ENCODE assay signal across 8 cellular contexts in genomic region chr1:224182866-224183590, GRCh38. TPM values are rescaled to one million over a fixed set of nuclear protein-coding genes. Genes with fewer than 3 reads are reported as not detected.
A peak's percentile ranks its signal among the peaks of the same experiment; 100 is the strongest.
DNase-seq lines count a peak whose midpoint lies in the region; ATAC-seq and TF ChIP-seq lines count a peak whose summit lies in the region.

DEGS1 (plus strand) TSS chr1:224183240; CDS start chr1:224183337, 97 bp downstream.

- DNase-seq in EL (peak; percentile 86), GM23338 (ENCODE audit: low spot score) (peak; percentile 92), Karpas-422 (peak; percentile 93), RWPE1 (ENCODE audit: low spot score) (peak; percentile 91), fibroblast of pulmonary artery (ENCODE audit: low read depth) (peak; percentile 74), nephron progenitor cell (peak; percentile 90)
- DNase-seq in activated T-helper 2 cell treated with anti-CD3 and anti-CD28 coated beads, Interferon-gamma antibody, Interleukin-2, Interleukin-4, amounts not matched to agents 10 μg/mL and 5 μg/mL and 100 μg/mL, durations not matched to agents 14 hours and 24 hours and 36 hours (ENCODE audit: low spot score) = peak; percentile 81
- peak; percentile 87 for DNase-seq in stimulated activated naive CD8-positive, alpha-beta T cell treated with anti-CD3 and anti-CD28 coated beads, Interleukin-15, amount 100 ng/mL, for 72 hours

- no peaks in the 10 kb centered on the region for H3K9me3 Mint-ChIP-seq in GM23338
- H3K9me3 Mint-ChIP-seq in activated T-helper 2 cell treated with anti-CD3 and anti-CD28 coated beads, Interferon-gamma antibody, Interleukin-2, Interleukin-4, amounts not matched to agents 10 μg/mL and 5 μg/mL and 100 μg/mL, durations not matched to agents 14 hours and 24 hours and 36 hours = no peaks in the 10 kb centered on the region
- H3K9me3 Mint-ChIP-seq in nephron progenitor cell = peaks cover 7% of the 10 kb centered on the region
- H3K9me3 Mint-ChIP-seq in stimulated activated naive CD8-positive, alpha-beta T cell treated with anti-CD3 and anti-CD28 coated beads, Interleukin-15, amount 100 ng/mL, for 72 hours = no peaks in the 10 kb centered on the region

- H3K36me3 Mint-ChIP-seq in GM23338 (ENCODE audit: low read depth) (peaks cover 22% of the 10 kb centered on the region), nephron progenitor cell (ENCODE audit: low read depth) (peaks cover 31% of the 10 kb centered on the region)
- peaks cover 33% of the 10 kb centered on the region for H3K36me3 Mint-ChIP-seq in activated T-helper 2 cell treated with anti-CD3 and anti-CD28 coated beads, Interferon-gamma antibody, Interleukin-2, Interleukin-4, amounts not matched to agents 10 μg/mL and 5 μg/mL and 100 μg/mL, durations not matched to agents 14 hours and 24 hours and 36 hours (ENCODE audit: low read depth)

- H3K4me1 Mint-ChIP-seq in GM23338 (peaks cover 20% of the 10 kb centered on the region), nephron progenitor cell (peaks cover 40% of the 10 kb centered on the region)
- peaks cover 39% of the 10 kb centered on the region for H3K4me1 Mint-ChIP-seq in activated T-helper 2 cell treated with anti-CD3 and anti-CD28 coated beads, Interferon-gamma antibody, Interleukin-2, Interleukin-4, amounts not matched to agents 10 μg/mL and 5 μg/mL and 100 μg/mL, durations not matched to agents 14 hours and 24 hours and 36 hours (ENCODE audit: low read depth)
- H3K4me1 Mint-ChIP-seq in stimulated activated naive CD8-positive, alpha-beta T cell treated with anti-CD3 and anti-CD28 coated beads, Interleukin-15, amount 100 ng/mL, for 72 hours = peaks cover 60% of the 10 kb centered on the region

- no peaks in the 10 kb centered on the region for H3K9me2 ChIP-seq in GM23338 (ENCODE audit: insufficient read depth)
- no peaks in the 10 kb centered on the region for H3K9me2 ChIP-seq in Karpas-422 (replicated peaks; ENCODE audit: insufficient read depth, low read length)

- H3K27me3 Mint-ChIP-seq in GM23338 (ENCODE audit: insufficient read depth, low read depth, poor library complexity) (peaks cover 11% of the 10 kb centered on the region), nephron progenitor cell (ENCODE audit: low read depth, poor library complexity) (peaks cover 7% of the 10 kb centered on the region)
- H3K27me3 Mint-ChIP-seq in activated T-helper 2 cell treated with anti-CD3 and anti-CD28 coated beads, Interferon-gamma antibody, Interleukin-2, Interleukin-4, amounts not matched to agents 10 μg/mL and 5 μg/mL and 100 μg/mL, durations not matched to agents 14 hours and 24 hours and 36 hours (ENCODE audit: low read depth) = peaks cover 6% of the 10 kb centered on the region
- peaks cover 8% of the 10 kb centered on the region for H3K27me3 Mint-ChIP-seq in stimulated activated naive CD8-positive, alpha-beta T cell treated with anti-CD3 and anti-CD28 coated beads, Interleukin-15, amount 100 ng/mL, for 72 hours

- POLR2A ChIA-PET in RWPE1 (lab: Yijun Ruan, JAX; ENCODE audit: low non-redundant PET) = no interaction called here

- H3F3A ChIP-seq in GM23338 (replicated peaks; ENCODE audit: low read depth) = peaks cover 20% of the 10 kb centered on the region

- peaks cover 15% of the 10 kb centered on the region; the same call in 1 of the 2 replicates for H3K4me1 ChIP-seq in GM23338 (ENCODE audit: insufficient read depth)
- H3K4me1 ChIP-seq in Karpas-422 (ENCODE audit: low read length) = peaks cover 23% of the 10 kb centered on the region

- H3K4me2 ChIP-seq in GM23338 (peak within 1 kb of the TSS; percentile 99), Karpas-422 (ENCODE audit: low read depth, low read length, poor library complexity, severe bottlenecking) (peak within 1 kb of the TSS; percentile 72)

- H3K27me3 ChIP-seq in GM23338 (ENCODE audit: insufficient read depth) = no peaks in the 10 kb centered on the region
- no peaks in the 10 kb centered on the region for H3K27me3 ChIP-seq in Karpas-422 (ENCODE audit: low read length)

- peak within 1 kb of the TSS; percentile 87 for H3K9ac ChIP-seq in Karpas-422 (ENCODE audit: low read length)

- ATAC-seq in GM23338 = peak; percentile 83
- ATAC-seq in stimulated activated naive CD8-positive, alpha-beta T cell treated with anti-CD3 and anti-CD28 coated beads, Interleukin-15, amount 100 ng/mL, for 72 hours = peak; percentile 80

- H3K36me3 ChIP-seq in GM23338 (ENCODE audit: insufficient read depth) (no peaks in the 10 kb centered on the region; the same call in 1 of the 2 replicates), Karpas-422 (ENCODE audit: insufficient read depth, low read length) (peaks cover 25% of the 10 kb centered on the region)

- peak within 1 kb of the TSS; percentile 20; the same call in 1 of the 2 replicates for H3K27ac Mint-ChIP-seq in GM23338
- peak within 1 kb of the TSS; percentile 85 for H3K27ac Mint-ChIP-seq in activated T-helper 2 cell treated with anti-CD3 and anti-CD28 coated beads, Interferon-gamma antibody, Interleukin-2, Interleukin-4, amounts not matched to agents 10 μg/mL and 5 μg/mL and 100 μg/mL, durations not matched to agents 14 hours and 24 hours and 36 hours
- H3K27ac Mint-ChIP-seq in nephron progenitor cell = peak within 1 kb of the TSS; percentile 87
- peak within 1 kb of the TSS; percentile 99 for H3K27ac Mint-ChIP-seq in stimulated activated naive CD8-positive, alpha-beta T cell treated with anti-CD3 and anti-CD28 coated beads, Interleukin-15, amount 100 ng/mL, for 72 hours

- no peaks in the 10 kb centered on the region for H3K9me3 ChIP-seq in Karpas-422 (ENCODE audit: low read length)

- TF ChIP-seq CTCF in GM23338 (conservative IDR thresholded peaks at IDR 0.05; ENCODE audit: low read depth in 2 of 2) (no peak), RWPE1 (conservative IDR thresholded peaks at IDR 0.05; ENCODE audit: low read depth) (no peak), fibroblast of pulmonary artery (IDR thresholded peaks at IDR 0.05; ENCODE audit: low read length, missing control alignments) (no peak), nephron progenitor cell (IDR thresholded peaks at IDR 0.05) (no peak)

- CTCF ChIA-PET in RWPE1 (lab: Yijun Ruan, JAX) = no interaction called here

- H3K4me3 ChIP-seq in GM23338 (peak within 1 kb of the TSS; percentile 94), Karpas-422 (ENCODE audit: low read length) (peak within 1 kb of the TSS; percentile 88), fibroblast of pulmonary artery (replicated peaks; ENCODE audit: low read depth, low read length) (peak within 1 kb of the TSS; percentile 80)

- H3K79me2 ChIP-seq in GM23338 (replicated peaks; ENCODE audit: insufficient read depth) (peaks cover 44% of the 10 kb centered on the region), Karpas-422 (ENCODE audit: low read length) (peaks cover 46% of the 10 kb centered on the region)

- H3K27ac ChIP-seq in GM23338 (ENCODE audit: low read depth) = peak within 1 kb of the TSS; percentile 92; the same call in 1 of the 2 replicates
- peak within 1 kb of the TSS; percentile 68 for H3K27ac ChIP-seq in Karpas-422 (ENCODE audit: low read length)
- H3K27ac ChIP-seq in RWPE1 = peak within 1 kb of the TSS; percentile 91

- peaks cover 3% of the 10 kb centered on the region for H4K20me1 ChIP-seq in GM23338 (replicated peaks; ENCODE audit: insufficient read depth)
- no peaks in the 10 kb centered on the region for H4K20me1 ChIP-seq in Karpas-422 (ENCODE audit: insufficient read depth, low read depth, low read length)

- intact Hi-C loops in activated T-helper 2 cell treated with anti-CD3 and anti-CD28 coated beads, Interferon-gamma antibody, Interleukin-2, Interleukin-4, amounts not matched to agents 10 μg/mL and 5 μg/mL and 100 μg/mL, durations not matched to agents 14 hours and 24 hours and 36 hours (cut with micrococcal nuclease) = loop anchor here (1.0 to 10.0 kb wide), 9 partner anchors 14 to 442 kb away; partner anchors contain the start of genes FBXO28 and WDR26

- H3K4me3 Mint-ChIP-seq in GM23338 = peak within 1 kb of the TSS; percentile 84
- H3K4me3 Mint-ChIP-seq in activated T-helper 2 cell treated with anti-CD3 and anti-CD28 coated beads, Interferon-gamma antibody, Interleukin-2, Interleukin-4, amounts not matched to agents 10 μg/mL and 5 μg/mL and 100 μg/mL, durations not matched to agents 14 hours and 24 hours and 36 hours (ENCODE audit: low read depth) = peak within 1 kb of the TSS; percentile 93
- peak within 1 kb of the TSS; percentile 88 for H3K4me3 Mint-ChIP-seq in nephron progenitor cell
- H3K4me3 Mint-ChIP-seq in stimulated activated naive CD8-positive, alpha-beta T cell treated with anti-CD3 and anti-CD28 coated beads, Interleukin-15, amount 100 ng/mL, for 72 hours = peak within 1 kb of the TSS; percentile 91 to 95

- H2AFZ ChIP-seq in GM23338 (peak within 1 kb of the TSS; percentile 96), Karpas-422 (ENCODE audit: low read length) (peak within 1 kb of the TSS; percentile 63)

TF ChIP-seq in GM23338, 12 proteins besides CTCF, POLR2A, EP300 and RAD21:
- TF ChIP-seq CREB1 (CRISPR knock-in tag; IDR thresholded peaks at IDR 0.05; ENCODE audit: low read depth) (peak; percentile 21; the same call in 1 of the 2 replicates), POLR2AphosphoS5 (IDR thresholded peaks at IDR 0.05; ENCODE audit: low read depth) (peak; percentile 83), STAT1 (IDR thresholded peaks at IDR 0.05; ENCODE audit: unreplicated experiment) (no peak), EZH2phosphoT487 (IDR thresholded peaks at IDR 0.05; ENCODE audit: unreplicated experiment) (no peak), ZNF114 (CRISPR knock-in tag; IDR thresholded peaks at IDR 0.05) (no peak)
TF ChIP-seq in GM23338: peak in this region for 2.

RNA-seq across cellular contexts. Expression of gene DEGS1, which starts in this region (rescaled TPM):
- total RNA-seq in GM23338 (2014; rRNA removed; shearing (Covaris generic)) = 59.8 and 67.9 TPM in 2 replicates
- polyA plus RNA-seq in GM23338 (2016; fragmentation: Nextera tagmentation; extraction: Ambion mirVana) = 42.5 and 45.7 TPM in 2 replicates
- 12.9 and 36.1 TPM in 2 replicates for total RNA-seq in Karpas-422 (2014; rRNA removed; shearing (Covaris generic); ENCODE audit: low replicate concordance)
- 49.7 and 51.1 TPM in 2 replicates for total RNA-seq in activated T-helper 2 cell treated with anti-CD3 and anti-CD28 coated beads, Interferon-gamma antibody, Interleukin-2, Interleukin-4, amounts not matched to agents 10 μg/mL and 5 μg/mL and 100 μg/mL, durations not matched to agents 14 hours and 24 hours and 36 hours

Comparison
In these comparisons a context has a peak if more than half of its experiments do, and no peak if none do; other contexts are left out.
1. Peak in every context shown above with its lines: DNase-seq, ATAC-seq, H3K4me3 ChIP-seq and H3K27ac ChIP-seq.
2. H3K27ac Mint-ChIP-seq: peak in every context shown above with its lines; median percentile 99 in stimulated activated naive CD8-positive, alpha-beta T cell treated with anti-CD3 and anti-CD28 coated beads, Interleukin-15, amount 100 ng/mL, for 72 hours; 87 in nephron progenitor cell; 85 in activated T-helper 2 cell treated with anti-CD3 and anti-CD28 coated beads, Interferon-gamma antibody, Interleukin-2, Interleukin-4, amounts not matched to agents 10 μg/mL and 5 μg/mL and 100 μg/mL, durations not matched to agents 14 hours and 24 hours and 36 hours; 20 in GM23338.